In the genomic region with DNA sequence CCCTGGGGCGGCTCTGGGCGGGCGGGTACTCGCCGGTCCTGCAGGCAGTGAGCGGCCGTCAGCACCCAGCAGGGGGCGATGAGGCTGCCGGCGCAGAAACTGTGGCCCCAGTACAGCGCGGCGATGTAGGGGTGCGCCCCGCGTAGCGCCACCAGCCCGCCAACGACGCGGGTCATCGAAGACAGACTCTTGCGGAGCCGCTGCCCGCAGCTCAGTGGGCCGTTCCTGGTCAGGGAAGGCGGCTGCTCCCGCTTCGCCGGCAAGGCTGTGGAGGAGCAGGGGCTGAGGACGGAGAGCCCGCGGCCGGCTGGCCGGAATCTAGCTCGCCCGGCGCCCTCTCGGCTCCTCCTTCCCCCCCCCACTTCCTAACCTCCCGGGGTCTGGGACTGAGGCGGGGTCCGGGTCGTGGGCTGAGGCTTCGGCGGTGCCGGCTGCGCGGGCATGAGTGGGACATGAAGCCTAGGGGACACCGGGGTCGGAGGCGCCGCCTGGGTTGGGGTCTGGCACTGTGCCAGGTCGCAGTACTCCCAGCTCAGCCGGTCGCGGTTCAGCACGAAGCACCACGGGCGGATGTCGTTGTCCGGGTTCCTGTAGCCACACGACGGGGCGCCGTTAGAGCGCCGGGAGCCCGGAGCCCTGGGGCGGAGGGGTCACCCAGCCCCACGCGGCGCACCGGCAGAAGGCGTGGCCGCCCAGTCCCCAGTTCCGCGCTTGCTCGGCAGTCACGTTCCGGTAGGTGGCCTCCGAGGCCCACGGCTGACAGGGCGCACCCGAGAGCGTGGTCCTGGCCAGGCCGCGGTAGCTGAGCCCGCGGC, we compare ENCODE assay signal across 1 cellular context.
TF ChIP-seq lines count a peak whose summit lies in the region.

No MANE protein-coding gene starts in this region.

TF ChIP-seq in HepG2, 621 proteins besides CTCF, POLR2A, EP300 and RAD21 (continued from another document):
- TF ChIP-seq, protein P1, sequence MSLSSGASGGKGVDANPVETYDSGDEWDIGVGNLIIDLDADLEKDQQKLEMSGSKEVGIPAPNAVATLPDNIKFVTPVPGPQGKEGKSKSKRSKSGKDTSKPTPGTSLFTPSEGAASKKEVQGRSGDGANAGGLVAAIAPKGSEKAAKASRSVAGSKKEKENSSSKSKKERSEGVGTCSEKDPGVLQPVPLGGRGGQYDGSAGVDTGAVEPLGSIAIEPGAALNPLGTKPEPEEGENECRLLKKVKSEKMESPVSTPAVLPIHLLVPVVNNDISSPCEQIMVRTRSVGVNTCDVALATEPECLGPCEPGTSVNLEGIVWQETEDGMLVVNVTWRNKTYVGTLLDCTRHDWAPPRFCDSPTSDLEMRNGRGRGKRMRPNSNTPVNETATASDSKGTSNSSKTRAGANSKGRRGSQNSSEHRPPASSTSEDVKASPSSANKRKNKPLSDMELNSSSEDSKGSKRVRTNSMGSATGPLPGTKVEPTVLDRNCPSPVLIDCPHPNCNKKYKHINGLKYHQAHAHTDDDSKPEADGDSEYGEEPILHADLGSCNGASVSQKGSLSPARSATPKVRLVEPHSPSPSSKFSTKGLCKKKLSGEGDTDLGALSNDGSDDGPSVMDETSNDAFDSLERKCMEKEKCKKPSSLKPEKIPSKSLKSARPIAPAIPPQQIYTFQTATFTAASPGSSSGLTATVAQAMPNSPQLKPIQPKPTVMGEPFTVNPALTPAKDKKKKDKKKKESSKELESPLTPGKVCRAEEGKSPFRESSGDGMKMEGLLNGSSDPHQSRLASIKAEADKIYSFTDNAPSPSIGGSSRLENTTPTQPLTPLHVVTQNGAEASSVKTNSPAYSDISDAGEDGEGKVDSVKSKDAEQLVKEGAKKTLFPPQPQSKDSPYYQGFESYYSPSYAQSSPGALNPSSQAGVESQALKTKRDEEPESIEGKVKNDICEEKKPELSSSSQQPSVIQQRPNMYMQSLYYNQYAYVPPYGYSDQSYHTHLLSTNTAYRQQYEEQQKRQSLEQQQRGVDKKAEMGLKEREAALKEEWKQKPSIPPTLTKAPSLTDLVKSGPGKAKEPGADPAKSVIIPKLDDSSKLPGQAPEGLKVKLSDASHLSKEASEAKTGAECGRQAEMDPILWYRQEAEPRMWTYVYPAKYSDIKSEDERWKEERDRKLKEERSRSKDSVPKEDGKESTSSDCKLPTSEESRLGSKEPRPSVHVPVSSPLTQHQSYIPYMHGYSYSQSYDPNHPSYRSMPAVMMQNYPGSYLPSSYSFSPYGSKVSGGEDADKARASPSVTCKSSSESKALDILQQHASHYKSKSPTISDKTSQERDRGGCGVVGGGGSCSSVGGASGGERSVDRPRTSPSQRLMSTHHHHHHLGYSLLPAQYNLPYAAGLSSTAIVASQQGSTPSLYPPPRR (CRISPR knock-in tag; IDR thresholded peaks at IDR 0.05; ENCODE audit: borderline replicate concordance), result no peak
- TF ChIP-seq SAFB2 (CRISPR knock-in tag; IDR thresholded peaks at IDR 0.05; ENCODE audit: borderline replicate concordance, low read depth), result no peak
- no peak for TF ChIP-seq RNF219 (CRISPR knock-in tag; IDR thresholded peaks at IDR 0.05)
- TF ChIP-seq, protein P2, sequence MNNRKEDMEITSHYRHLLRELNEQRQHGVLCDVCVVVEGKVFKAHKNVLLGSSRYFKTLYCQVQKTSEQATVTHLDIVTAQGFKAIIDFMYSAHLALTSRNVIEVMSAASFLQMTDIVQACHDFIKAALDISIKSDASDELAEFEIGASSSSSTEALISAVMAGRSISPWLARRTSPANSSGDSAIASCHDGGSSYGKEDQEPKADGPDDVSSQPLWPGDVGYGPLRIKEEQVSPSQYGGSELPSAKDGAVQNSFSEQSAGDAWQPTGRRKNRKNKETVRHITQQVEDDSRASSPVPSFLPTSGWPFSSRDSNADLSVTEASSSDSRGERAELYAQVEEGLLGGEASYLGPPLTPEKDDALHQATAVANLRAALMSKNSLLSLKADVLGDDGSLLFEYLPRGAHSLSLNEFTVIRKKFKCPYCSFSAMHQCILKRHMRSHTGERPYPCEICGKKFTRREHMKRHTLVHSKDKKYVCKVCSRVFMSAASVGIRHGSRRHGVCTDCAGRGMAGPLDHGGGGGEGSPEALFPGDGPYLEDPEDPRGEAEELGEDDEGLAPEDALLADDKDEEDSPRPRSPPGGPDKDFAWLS (CRISPR knock-in tag; IDR thresholded peaks at IDR 0.05; ENCODE audit: borderline replicate concordance), result no peak
- TF ChIP-seq JDP2 (CRISPR knock-in tag; IDR thresholded peaks at IDR 0.05; ENCODE audit: borderline replicate concordance), result no peak
- TF ChIP-seq ZNF292 (CRISPR knock-in tag; IDR thresholded peaks at IDR 0.05; ENCODE audit: borderline replicate concordance, low read depth), result no peak
- no peak for TF ChIP-seq TBL1XR1 (IDR thresholded peaks at IDR 0.05; ENCODE audit: borderline replicate concordance, low read length, partially characterized antibody)
- no peak for TF ChIP-seq ZNF282 (IDR thresholded peaks at IDR 0.05; ENCODE audit: partially characterized antibody)
- no peak for TF ChIP-seq CCAR2 (optimal IDR thresholded peaks at IDR 0.05; ENCODE audit: low read depth, low read length)
- TF ChIP-seq ZNF326 (CRISPR knock-in tag; IDR thresholded peaks at IDR 0.05; ENCODE audit: borderline replicate concordance), result no peak
- no peak for TF ChIP-seq ZFP82 (CRISPR knock-in tag; IDR thresholded peaks at IDR 0.05; ENCODE audit: borderline replicate concordance)
- no peak; the same call in 1 of the 2 replicates for TF ChIP-seq ZNF703 (CRISPR knock-in tag; IDR thresholded peaks at IDR 0.05; ENCODE audit: borderline replicate concordance)
- no peak for TF ChIP-seq GZF1 (CRISPR knock-in tag; IDR thresholded peaks at IDR 0.05)
- no peak for TF ChIP-seq RFXANK (CRISPR knock-in tag; IDR thresholded peaks at IDR 0.05)
- TF ChIP-seq GATAD2A (CRISPR knock-in tag; IDR thresholded peaks at IDR 0.05), result no peak; the same call in 1 of the 2 replicates
